8 cellular contexts compared by ENCODE assay signal in genomic region chr7:140230517-140230861, GRCh38. TPM values are rescaled to one million over a fixed set of nuclear protein-coding genes. Genes with fewer than 3 reads are reported as not detected.
DNase-seq lines count a peak whose midpoint lies in the region; ATAC-seq and TF ChIP-seq lines count a peak whose summit lies in the region.

No MANE protein-coding gene starts in this region.

- H3K9me3 Mint-ChIP-seq in CD4-positive, alpha-beta memory T cell = no peaks in the 10 kb centered on the region
- no peaks in the 10 kb centered on the region for H3K9me3 Mint-ChIP-seq in activated CD4-positive, alpha-beta memory T cell treated with anti-CD3 and anti-CD28 coated beads, Interleukin-2, amount 10 ng/mL, durations not matched to agents 7 days and 5 days
- no peaks in the 10 kb centered on the region for H3K9me3 Mint-ChIP-seq in nephron progenitor cell

- CTCF ChIA-PET in CD4-positive, alpha-beta memory T cell (lab: Charles Lee; ENCODE audit: partially characterized antibody) = interaction anchor here (1.3 to 6.3 kb wide), 3 partner anchors 13 to 54 kb away, joined by 4 to 29 read pairs (median 6); partner anchors contain the start of gene KDM7A
- CTCF ChIA-PET in activated CD4-positive, alpha-beta memory T cell treated with anti-CD3 and anti-CD28 coated beads, Interleukin-2, amount 10 ng/mL, durations not matched to agents 7 days and 5 days (lab: Charles Lee) = interaction anchor here (1.1 to 3.1 kb wide), 6 partner anchors 20 to 130 kb away, joined by 3 to 19 read pairs (median 4); no protein-coding TSS in a partner anchor

- H3K4me1 ChIP-seq in CD4-positive, alpha-beta memory T cell (ENCODE audit: insufficient read depth, low read length) = peaks cover 30% of the 10 kb centered on the region
- peaks cover 23 to 45% (median 36%) of the 10 kb centered on the region in 4 donors for H3K4me1 ChIP-seq in stomach

- ATAC-seq in HG03108 (IDR thresholded peaks at IDR 0.05; ENCODE audit: unreplicated experiment) (peak; percentile 40), HG03025 (IDR thresholded peaks at IDR 0.05; ENCODE audit: low FRiP score, unreplicated experiment) (no peak)

- no peaks in the 10 kb centered on the region for H3K36me3 ChIP-seq in CD4-positive, alpha-beta memory T cell (ENCODE audit: insufficient read depth, low read length)
- no peaks in the 10 kb centered on the region for H3K36me3 ChIP-seq in stomach

- H3K36me3 Mint-ChIP-seq in CD4-positive, alpha-beta memory T cell = peaks cover 0 to 3% of the 10 kb centered on the region in 2 donors
- H3K36me3 Mint-ChIP-seq in activated CD4-positive, alpha-beta memory T cell treated with anti-CD3 and anti-CD28 coated beads, Interleukin-2, amount 10 ng/mL, durations not matched to agents 7 days and 5 days (ENCODE audit: low read depth) = peaks cover 6% of the 10 kb centered on the region
- H3K36me3 Mint-ChIP-seq in nephron progenitor cell (ENCODE audit: low read depth) = no peaks in the 10 kb centered on the region

- H3K4me1 Mint-ChIP-seq in CD4-positive, alpha-beta memory T cell = peaks cover 29 to 57% (median 36%) of the 10 kb centered on the region in 4 donors
- H3K4me1 Mint-ChIP-seq in activated CD4-positive, alpha-beta memory T cell treated with anti-CD3 and anti-CD28 coated beads, Interleukin-2, amount 10 ng/mL, durations not matched to agents 7 days and 5 days = peaks cover 57% of the 10 kb centered on the region
- H3K4me1 Mint-ChIP-seq in nephron progenitor cell = peaks cover 29% of the 10 kb centered on the region

- H3K9me3 ChIP-seq in CD4-positive, alpha-beta memory T cell (ENCODE audit: control insufficient read depth in 1 of 2, low read length in 2 of 2) = no peaks in the 10 kb centered on the region
- H3K9me3 ChIP-seq in stomach = no peaks in the 10 kb centered on the region

- no peak for TF ChIP-seq EP300 in stomach (IDR thresholded peaks at IDR 0.05)

- DNase-seq in CD4-positive, alpha-beta memory T cell = peak; percentile 72 to 85 (median 81)
- DNase-seq in activated CD4-positive, alpha-beta memory T cell treated with anti-CD3 and anti-CD28 coated beads, Interleukin-2, amount 10 ng/mL, durations not matched to agents 7 days and 5 days = peak; percentile 81
- DNase-seq in epithelial cell of esophagus (ENCODE audit: low read depth) (peak; percentile 35), nephron progenitor cell (peak; percentile 63), stomach (peak; percentile 62), HCEC 1CT (no peak)

- POLR2A ChIA-PET in CD4-positive, alpha-beta memory T cell (lab: Charles Lee; ENCODE audit: partially characterized antibody) = interaction anchor here (0.6 to 10.4 kb wide), 12 partner anchors 9 to 168 kb away, joined by 3 to 269 read pairs (median 14); partner anchors contain the start of genes KDM7A and PARP12
- POLR2A ChIA-PET in activated CD4-positive, alpha-beta memory T cell treated with anti-CD3 and anti-CD28 coated beads, Interleukin-2, amount 10 ng/mL, durations not matched to agents 7 days and 5 days (lab: Charles Lee) = interaction anchor here (0.9 to 16.2 kb wide), 18 partner anchors 9 to 247 kb away, joined by 3 to 318 read pairs (median 10); partner anchors contain the start of genes KDM7A and PARP12

- intact Hi-C loops in CD4-positive, alpha-beta memory T cell (cut with micrococcal nuclease) = loop anchor here (1.0 to 2.0 kb wide), 3 partner anchors 23 to 168 kb away; partner anchors contain the start of gene PARP12
- intact Hi-C loops in stomach (cut with DNase I; ENCODE audit: low total_unique reads) = no loop called here

- no peak for TF ChIP-seq POLR2A in stomach (IDR thresholded peaks at IDR 0.05)

- peak overlapping the region; percentile 84 for H3K27ac ChIP-seq in CD4-positive, alpha-beta memory T cell (ENCODE audit: low read depth, low read length)
- H3K27ac ChIP-seq in stomach = peak overlapping the region; percentile 84 to 93 (median 87)

- peak overlapping the region; percentile 97 to 100 (median 99) for H3K27ac Mint-ChIP-seq in CD4-positive, alpha-beta memory T cell
- peak overlapping the region; percentile 98 for H3K27ac Mint-ChIP-seq in activated CD4-positive, alpha-beta memory T cell treated with anti-CD3 and anti-CD28 coated beads, Interleukin-2, amount 10 ng/mL, durations not matched to agents 7 days and 5 days
- H3K27ac Mint-ChIP-seq in nephron progenitor cell = no peak overlapping the region

- WGBS in stomach, 5 donors = 0 to 1% (median 1%) methylated on average over 20 to 55 of the region's 57 CpGs; no CpG with 5 or more reads in 1 of the 5 donors

- peak overlapping the region; percentile 50 to 83 for H3K4me3 ChIP-seq in CD4-positive, alpha-beta memory T cell (ENCODE audit: low read length in 2 of 2)
- peak overlapping the region; percentile 62 for H3K4me3 ChIP-seq in epithelial cell of esophagus (ENCODE audit: low read length)
- peak overlapping the region; percentile 53 to 59 (median 58) for H3K4me3 ChIP-seq in stomach

- peak overlapping the region; percentile 92 to 97 (median 94) for H3K4me3 Mint-ChIP-seq in CD4-positive, alpha-beta memory T cell
- peak overlapping the region; percentile 90 for H3K4me3 Mint-ChIP-seq in activated CD4-positive, alpha-beta memory T cell treated with anti-CD3 and anti-CD28 coated beads, Interleukin-2, amount 10 ng/mL, durations not matched to agents 7 days and 5 days
- peak overlapping the region; percentile 85 for H3K4me3 Mint-ChIP-seq in nephron progenitor cell

- no peaks in the 10 kb centered on the region for H3K27me3 Mint-ChIP-seq in CD4-positive, alpha-beta memory T cell
- no peaks in the 10 kb centered on the region for H3K27me3 Mint-ChIP-seq in activated CD4-positive, alpha-beta memory T cell treated with anti-CD3 and anti-CD28 coated beads, Interleukin-2, amount 10 ng/mL, durations not matched to agents 7 days and 5 days
- H3K27me3 Mint-ChIP-seq in nephron progenitor cell (ENCODE audit: low read depth, poor library complexity) = peaks cover 17% of the 10 kb centered on the region

- TF ChIP-seq CTCF in epithelial cell of esophagus (IDR thresholded peaks at IDR 0.05; ENCODE audit: insufficient read depth, low read depth, low read length, missing control alignments) (no peak), nephron progenitor cell (IDR thresholded peaks at IDR 0.05) (no peak), stomach (IDR thresholded peaks at IDR 0.05) (no peak)

- H3K27me3 ChIP-seq in CD4-positive, alpha-beta memory T cell (ENCODE audit: insufficient read depth, low read length) = no peaks in the 10 kb centered on the region
- H3K27me3 ChIP-seq in stomach = peaks cover 0 to 9% (median 0%) of the 10 kb centered on the region in 3 donors

RNA-seq across cellular contexts. Expression of gene KDM7A, which starts 53.7 kb away (rescaled TPM):
- 10 to 100 TPM; 42.8 to 45.9 TPM for total RNA-seq in CD4-positive, alpha-beta memory T cell
- polyA plus RNA-seq in CD4-positive, alpha-beta memory T cell = 1 to 10 TPM; 3.3 to 4.4 TPM
- total RNA-seq in activated CD4-positive, alpha-beta memory T cell treated with anti-CD3 and anti-CD28 coated beads, Interleukin-2, amount 10 ng/mL, durations not matched to agents 7 days and 5 days = 10 to 100 TPM; 24.3 to 25.9 TPM
- total RNA-seq in stomach = 10 to 100 TPM; 13.0 to 49.8 (median 24.6) TPM
- polyA plus RNA-seq in stomach = 1 to 10 TPM; 2.3 to 6.9 (median 3.4) TPM
